ENCODE assay signal across 16 cellular contexts in genomic region chr3:173732237-173732636, GRCh38.
A peak's percentile ranks its signal among the peaks of the same experiment; 100 is the strongest.
DNase-seq lines count a peak whose midpoint lies in the region; ATAC-seq and TF ChIP-seq lines count a peak whose summit lies in the region.
"Had no signal": no experiment of that assay in that cellular context is flagged by ENCODE, and none has a peak within 500 bp of the region (broad histone marks: within the 10 kb centered on the region; RNA-seq: fewer than 3 reads in every experiment).

No MANE protein-coding gene starts in this region.

- no peak overlapping the region for H2AFZ ChIP-seq in GM23248

- no peaks in the 10 kb centered on the region for H3K9me2 ChIP-seq in GM23248 (ENCODE audit: insufficient read depth)

- 58 to 64% methylated on average over 4 of the region's 4 CpGs for WGBS in GM23248 (ENCODE audit: low coverage in 1 of 2, low lambda C conversion rate in 2 of 2, missing lambda C conversion rate in 2 of 2), 2 experiments

- intact Hi-C loops in head of caudate nucleus (cut with DNase I): no loop called here
- intact Hi-C loops in mucosa of descending colon (cut with DNase I, micrococcal nuclease): no loop called here

- no peak for ATAC-seq in activated naive CD4-positive, alpha-beta T cell treated with anti-CD3 and anti-CD28 coated beads, Interleukin-2, amount 50 U/mL, for 72 hours
- ATAC-seq in HG02610 (IDR thresholded peaks at IDR 0.05; ENCODE audit: unreplicated experiment): no peak
- no peak for ATAC-seq in mucosa of descending colon
- ATAC-seq: left ventricle myocardium superior, T-helper 17 cell had no signal

- H3K36me3 ChIP-seq in GM23248 (ENCODE audit: low read depth) (no peaks in the 10 kb centered on the region), mucosa of descending colon (ENCODE audit: low read depth) (no peaks in the 10 kb centered on the region)

- POLR2A ChIA-PET in AG04449 (lab: Yijun Ruan, JAX): no interaction called here
- POLR2A ChIA-PET in activated CD4-positive, alpha-beta memory T cell treated with anti-CD3 and anti-CD28 coated beads, Interleukin-2, amount 10 ng/mL, durations not matched to agents 7 days and 5 days (lab: Charles Lee): no interaction called here

- no peak overlapping the region for H3K9ac ChIP-seq in GM23248

- no peaks in the 10 kb centered on the region for H3K27me3 Mint-ChIP-seq in activated CD4-positive, alpha-beta memory T cell treated with anti-CD3 and anti-CD28 coated beads, Interleukin-2, amount 10 ng/mL, durations not matched to agents 7 days and 5 days
- H3K27me3 Mint-ChIP-seq: naive B cell, T-helper 17 cell had no signal

- 0 out of 2 replicates have a peak, but pooled peaks cover 12% of the 10 kb centered on the region for H3F3A ChIP-seq in GM23248 (ENCODE audit: insufficient read depth)

- H3K4me2 ChIP-seq in GM23248 (ENCODE audit: unreplicated experiment): no peak overlapping the region

- TF ChIP-seq CTCF in AG04449 (IDR thresholded peaks at IDR 0.05; ENCODE audit: insufficient read depth, low read length, missing control alignments) (no peak), mucosa of descending colon (IDR thresholded peaks at IDR 0.05) (no peak)

- H3K4me1 ChIP-seq in GM23248 (ENCODE audit: insufficient read depth) (peaks cover 35% of the 10 kb centered on the region), mucosa of descending colon (ENCODE audit: low read depth) (no peaks in the 10 kb centered on the region)
- H3K4me1 ChIP-seq: Caco-2 had no signal

- no peaks in the 10 kb centered on the region for H3K36me3 Mint-ChIP-seq in activated naive CD4-positive, alpha-beta T cell treated with anti-CD3 and anti-CD28 coated beads, Interleukin-2, amount 50 U/mL, for 72 hours
- no peaks in the 10 kb centered on the region for H3K36me3 Mint-ChIP-seq in activated CD4-positive, alpha-beta memory T cell treated with anti-CD3 and anti-CD28 coated beads, Interleukin-2, amount 10 ng/mL, durations not matched to agents 7 days and 5 days (ENCODE audit: low read depth)
- H3K36me3 Mint-ChIP-seq: naive B cell had no signal

- H3K9me3 ChIP-seq in GM23248 (ENCODE audit: low read depth) (no peaks in the 10 kb centered on the region), mucosa of descending colon (no peaks in the 10 kb centered on the region)
- H3K9me3 ChIP-seq: Caco-2 had no signal

- in situ Hi-C loops in GM23248 (cut with MboI): no loop called here
- in situ Hi-C loops in SK-MEL-5 (cut with HindIII; ENCODE audit: low pct_unique_long_range_greater_than_20kb, low sequenced_read_pairs): no loop called here

- DNase-seq in AG04449 (ENCODE audit: low read depth, low spot score) (peak; percentile 37), GM23248 (peak; percentile 68), SK-MEL-5 (ENCODE audit: low read depth, low spot score) (peak; percentile 13), head of caudate nucleus (peak in 31 of 42 donors; percentile 5 to 63 (median 24)), mucosa of descending colon (no peak)
- no peak for DNase-seq in activated naive CD4-positive, alpha-beta T cell treated with anti-CD3 and anti-CD28 coated beads, Interleukin-2, amount 50 U/mL, for 72 hours (ENCODE audit: low spot score in 2 of 2)
- no peak for DNase-seq in activated CD4-positive, alpha-beta memory T cell treated with anti-CD3 and anti-CD28 coated beads, Interleukin-2, amount 10 ng/mL, durations not matched to agents 7 days and 5 days
- DNase-seq: activated CD4-positive, CD25-positive, alpha-beta regulatory T cell; Caco-2; left ventricle myocardium superior; naive B cell; NCI-H2029 treated with DMSO at 0.1 percent for 48 hours; NK-92 treated with Interleukin-12 subunit alpha and Interleukin-12 subunit beta, amount 100 ng/mL, for 24 hours; stimulated activated CD4-positive, alpha-beta T cell treated with anti-CD3 and anti-CD28 coated beads, Interleukin-15, amount 100 ng/mL, for 24 hours; T-helper 17 cell had no signal

- H3K4me1 Mint-ChIP-seq in activated CD4-positive, alpha-beta memory T cell treated with anti-CD3 and anti-CD28 coated beads, Interleukin-2, amount 10 ng/mL, durations not matched to agents 7 days and 5 days: no peaks in the 10 kb centered on the region
- H3K4me1 Mint-ChIP-seq: naive B cell, T-helper 17 cell had no signal

- no peaks in the 10 kb centered on the region for H4K20me1 ChIP-seq in GM23248 (ENCODE audit: insufficient read depth)

- no peak overlapping the region for H3K27ac Mint-ChIP-seq in activated naive CD4-positive, alpha-beta T cell treated with anti-CD3 and anti-CD28 coated beads, Interleukin-2, amount 50 U/mL, for 72 hours
- H3K27ac Mint-ChIP-seq in activated CD4-positive, alpha-beta memory T cell treated with anti-CD3 and anti-CD28 coated beads, Interleukin-2, amount 10 ng/mL, durations not matched to agents 7 days and 5 days: no peak overlapping the region
- H3K27ac Mint-ChIP-seq: naive B cell, T-helper 17 cell had no signal

- H3K4me3 ChIP-seq in AG04449 (ENCODE audit: low read depth, low read length) (no peak overlapping the region), GM23248 (no peak overlapping the region), mucosa of descending colon (no peak overlapping the region)

- peaks cover 0 to 5% of the 10 kb centered on the region in 2 donors for H3K9me3 Mint-ChIP-seq in activated naive CD4-positive, alpha-beta T cell treated with anti-CD3 and anti-CD28 coated beads, Interleukin-2, amount 50 U/mL, for 72 hours
- H3K9me3 Mint-ChIP-seq in activated CD4-positive, alpha-beta memory T cell treated with anti-CD3 and anti-CD28 coated beads, Interleukin-2, amount 10 ng/mL, durations not matched to agents 7 days and 5 days: no peaks in the 10 kb centered on the region

- H3K4me3 Mint-ChIP-seq in activated CD4-positive, alpha-beta memory T cell treated with anti-CD3 and anti-CD28 coated beads, Interleukin-2, amount 10 ng/mL, durations not matched to agents 7 days and 5 days: no peak overlapping the region
- H3K4me3 Mint-ChIP-seq: naive B cell, T-helper 17 cell had no signal

- no peak overlapping the region for H3K27ac ChIP-seq in GM23248

- no peaks in the 10 kb centered on the region for H3K27me3 ChIP-seq in GM23248 (replicated peaks; ENCODE audit: insufficient read depth)

- H3K79me2 ChIP-seq in GM23248 (ENCODE audit: insufficient read depth): no peaks in the 10 kb centered on the region

- CTCF ChIA-PET in AG04449 (lab: Yijun Ruan, JAX): interaction anchor here (0.8 to 3.2 kb wide), 15 partner anchors 9 to 394 kb away, joined by 3 to 19 read pairs (median 7); no protein-coding TSS in a partner anchor
- CTCF ChIA-PET in activated CD4-positive, alpha-beta memory T cell treated with anti-CD3 and anti-CD28 coated beads, Interleukin-2, amount 10 ng/mL, durations not matched to agents 7 days and 5 days (lab: Charles Lee): no interaction called here

Comparison
In these comparisons a context has a peak if more than half of its experiments do, and no peak if none do; other contexts are left out.
1. DNase-seq: peak in AG04449 (single experiment), GM23248 (single experiment), SK-MEL-5 (single experiment) and head of caudate nucleus (31 of 42); none in activated naive CD4-positive, alpha-beta T cell treated with anti-CD3 and anti-CD28 coated beads, Interleukin-2, amount 50 U/mL, for 72 hours (0 of 2), activated CD4-positive, alpha-beta memory T cell treated with anti-CD3 and anti-CD28 coated beads, Interleukin-2, amount 10 ng/mL, durations not matched to agents 7 days and 5 days (single experiment) and mucosa of descending colon (0 of 3).